In the genomic region with DNA sequence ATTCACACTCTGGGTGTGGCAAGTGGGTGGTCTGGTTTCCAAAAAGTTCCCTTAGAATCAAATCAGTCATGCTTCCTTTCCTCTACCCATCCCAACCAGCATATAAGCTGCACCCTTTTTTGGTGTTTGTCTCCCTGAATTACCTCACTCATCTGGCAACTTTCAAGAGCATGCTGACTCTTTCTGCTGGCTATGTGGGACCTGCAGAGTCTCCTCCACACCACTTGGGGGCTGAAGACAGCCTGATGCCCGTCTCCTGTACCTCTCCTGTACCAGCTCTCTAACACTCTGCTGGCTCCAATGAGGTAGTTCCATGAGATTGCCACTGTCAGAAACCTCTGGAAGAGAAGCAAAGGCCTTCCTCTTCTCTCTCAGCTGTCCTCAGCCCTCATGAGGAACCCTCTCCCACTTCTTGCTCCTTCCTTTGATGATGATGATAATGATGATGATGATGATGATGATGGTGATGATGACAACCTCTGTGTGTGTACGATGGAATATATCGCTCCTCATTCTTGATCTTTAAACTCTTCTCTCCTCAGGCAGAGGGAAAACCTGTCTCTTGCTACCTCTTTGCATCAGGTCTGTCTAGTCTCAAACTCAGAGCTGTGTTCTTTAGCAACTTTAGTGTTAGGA, we compare ENCODE assay signal across 10 cellular contexts.
DNase-seq lines count a peak whose midpoint lies in the region; ATAC-seq and TF ChIP-seq lines count a peak whose summit lies in the region.
"Had no signal": no experiment of that assay in that cellular context is flagged by ENCODE, and none has a peak within 500 bp of the region (broad histone marks: within the 10 kb centered on the region; RNA-seq: fewer than 3 reads in every experiment).

No MANE protein-coding gene starts in this region.

- H3K4me2 ChIP-seq in GM23248 (ENCODE audit: unreplicated experiment): no peak overlapping the region

- H3K36me3 ChIP-seq in GM23248 (ENCODE audit: low read depth): no peaks in the 10 kb centered on the region

- H3K9me2 ChIP-seq in GM23248 (ENCODE audit: insufficient read depth): no peaks in the 10 kb centered on the region

- H3K4me3 ChIP-seq in GM23248: no peak overlapping the region
- no peak overlapping the region for H3K4me3 ChIP-seq in fibroblast of villous mesenchyme (ENCODE audit: low read depth, low read length)

- H4K20me1 ChIP-seq in GM23248 (ENCODE audit: insufficient read depth): no peaks in the 10 kb centered on the region

- TF ChIP-seq CTCF in C4-2B (conservative IDR thresholded peaks at IDR 0.05) (peak; percentile 19), fibroblast of villous mesenchyme (IDR thresholded peaks at IDR 0.05; ENCODE audit: insufficient read depth, low read depth, low read length) (peak; percentile 21)

- H3K9ac ChIP-seq in GM23248: no peak overlapping the region

- DNase-seq in GM23248 (peak; percentile 15), OCI-M1 (lab: John Stamatoyannopoulos, UW) (peak; percentile 29), fibroblast of villous mesenchyme (ENCODE audit: low read depth) (no peak), NCI-H446 treated with DMSO at 0.1 percent for 48 hours (lab: John Stamatoyannopoulos, UW) (no peak), NCI-H2029 treated with DMSO at 0.1 percent for 48 hours (lab: John Stamatoyannopoulos, UW) (no peak)
- DNase-seq: activated B cell treated with CpG ODN at 0.5 μM for 24 hours, NCI-H69 had no signal

- no peak overlapping the region for H2AFZ ChIP-seq in GM23248

- no peaks in the 10 kb centered on the region for H3K27me3 ChIP-seq in GM23248 (replicated peaks; ENCODE audit: insufficient read depth)

- ATAC-seq in GM19351 (IDR thresholded peaks at IDR 0.05; ENCODE audit: unreplicated experiment) (no peak), HG03108 (IDR thresholded peaks at IDR 0.05; ENCODE audit: unreplicated experiment) (no peak)

- no peaks in the 10 kb centered on the region for H3K79me2 ChIP-seq in GM23248 (ENCODE audit: insufficient read depth)

- H3K9me3 ChIP-seq in GM23248 (ENCODE audit: low read depth): no peaks in the 10 kb centered on the region

- H3K27ac ChIP-seq in C4-2B (no peak overlapping the region), GM23248 (no peak overlapping the region)

- in situ Hi-C loops in GM23248 (cut with MboI): no loop called here

- 89 to 90% methylated on average over 3 of the region's 3 CpGs for WGBS in GM23248 (ENCODE audit: low coverage in 1 of 2, low lambda C conversion rate in 2 of 2, missing lambda C conversion rate in 2 of 2), 2 experiments

- peaks cover 13% of the 10 kb centered on the region; the same call in 1 of the 2 replicates for H3K4me1 ChIP-seq in GM23248 (ENCODE audit: insufficient read depth)

- H3F3A ChIP-seq in GM23248 (ENCODE audit: insufficient read depth): no peaks in the 10 kb centered on the region

Comparison
In these comparisons a context has a peak if more than half of its experiments do, and no peak if none do; other contexts are left out.
1. DNase-seq: peak in GM23248 (single experiment) and OCI-M1 (single experiment); none in fibroblast of villous mesenchyme (single experiment), NCI-H446 treated with DMSO at 0.1 percent for 48 hours (single experiment) and NCI-H2029 treated with DMSO at 0.1 percent for 48 hours (single experiment).